ENCODE assay signal across 7 cellular contexts in genomic region chr9:70410368-70410767, GRCh38. TPM values are rescaled to one million over a fixed set of nuclear protein-coding genes. Genes with fewer than 3 reads are reported as not detected.
DNase-seq lines count a peak whose midpoint lies in the region; ATAC-seq and TF ChIP-seq lines count a peak whose summit lies in the region.

No MANE protein-coding gene starts in this region.

- POLR2A ChIA-PET in HEK293 (lab: Yijun Ruan, JAX), result interaction anchor here (0.6 to 1.8 kb wide), 3 partner anchors 8 to 23 kb away, joined by 3 to 29 read pairs (median 4); no protein-coding TSS in a partner anchor

- TF ChIP-seq CTCF in HEK293 (tag by site-specific recombination; IDR thresholded peaks at IDR 0.05) (no peak), fibroblast of pulmonary artery (IDR thresholded peaks at IDR 0.05; ENCODE audit: low read length, missing control alignments) (no peak)

- H3K4me3 Mint-ChIP-seq in T-helper 2 cell treated with Interferon-gamma antibody and Interleukin-4, amounts not matched to agents 5 μg/mL and 100 μg/mL, for 36 hours, result peak overlapping the region; percentile 97
- H3K4me3 Mint-ChIP-seq in stimulated activated memory B cell treated with anti-CD40 and anti-IgM and Interleukin-4, amounts not matched to agents 10 μg/mL and 1 μg/mL and 100 μg/mL, for 72 hours, result peak overlapping the region; percentile 97

- H3K36me3 ChIP-seq in HEK293 (ENCODE audit: control insufficient read depth in 2 of 2, insufficient read depth in 1 of 2, low read length in 2 of 2), result no peaks in the 10 kb centered on the region

- H3K27ac ChIP-seq in HEK293 (ENCODE audit: extremely low read depth, low read depth, low read length), result peak overlapping the region; percentile 79; the same call in 1 of the 2 replicates

- peaks cover 5% of the 10 kb centered on the region for H3K36me3 Mint-ChIP-seq in T-helper 2 cell treated with Interferon-gamma antibody and Interleukin-4, amounts not matched to agents 5 μg/mL and 100 μg/mL, for 36 hours (ENCODE audit: low read depth)
- H3K36me3 Mint-ChIP-seq in stimulated activated memory B cell treated with anti-CD40 and anti-IgM and Interleukin-4, amounts not matched to agents 10 μg/mL and 1 μg/mL and 100 μg/mL, for 72 hours, result no peaks in the 10 kb centered on the region

- no peak for DNase-seq in T-helper 2 cell treated with Interferon-gamma antibody and Interleukin-4, amounts not matched to agents 5 μg/mL and 100 μg/mL, for 36 hours (ENCODE audit: low spot score)
- DNase-seq in fibroblast of pulmonary artery (ENCODE audit: low read depth) (peak; percentile 65), epidermal melanocyte (ENCODE audit: insufficient read length, low spot score) (no peak), SK-N-DZ (ENCODE audit: low spot score) (no peak)
- no peak for DNase-seq in stimulated activated naive CD4-positive, alpha-beta T cell treated with Interleukin-2 at 50 U/mL for 16 hours (lab: John Stamatoyannopoulos, UW)

- no peaks in the 10 kb centered on the region for H3K9me3 ChIP-seq in HEK293 (ENCODE audit: control insufficient read depth, insufficient read depth, low read depth, low read length)

- H3K27me3 Mint-ChIP-seq in T-helper 2 cell treated with Interferon-gamma antibody and Interleukin-4, amounts not matched to agents 5 μg/mL and 100 μg/mL, for 36 hours (ENCODE audit: low read depth), result no peaks in the 10 kb centered on the region
- no peaks in the 10 kb centered on the region for H3K27me3 Mint-ChIP-seq in stimulated activated memory B cell treated with anti-CD40 and anti-IgM and Interleukin-4, amounts not matched to agents 10 μg/mL and 1 μg/mL and 100 μg/mL, for 72 hours

- H3K4me3 ChIP-seq in HEK293 (ENCODE audit: low read depth, low read length), result peak overlapping the region; percentile 94
- H3K4me3 ChIP-seq in fibroblast of pulmonary artery (replicated peaks; ENCODE audit: low read depth, low read length), result peak overlapping the region; percentile 85

- H3K4me1 Mint-ChIP-seq in T-helper 2 cell treated with Interferon-gamma antibody and Interleukin-4, amounts not matched to agents 5 μg/mL and 100 μg/mL, for 36 hours (ENCODE audit: low read depth), result peaks cover 60% of the 10 kb centered on the region
- peaks cover 57% of the 10 kb centered on the region for H3K4me1 Mint-ChIP-seq in stimulated activated memory B cell treated with anti-CD40 and anti-IgM and Interleukin-4, amounts not matched to agents 10 μg/mL and 1 μg/mL and 100 μg/mL, for 72 hours

- H3K9me3 Mint-ChIP-seq in T-helper 2 cell treated with Interferon-gamma antibody and Interleukin-4, amounts not matched to agents 5 μg/mL and 100 μg/mL, for 36 hours, result no peaks in the 10 kb centered on the region
- no peaks in the 10 kb centered on the region for H3K9me3 Mint-ChIP-seq in stimulated activated memory B cell treated with anti-CD40 and anti-IgM and Interleukin-4, amounts not matched to agents 10 μg/mL and 1 μg/mL and 100 μg/mL, for 72 hours

- CTCF ChIA-PET in HEK293 (lab: Yijun Ruan, JAX), result interaction anchor here (0.6 to 1.2 kb wide), 3 partner anchors 75 to 192 kb away, joined by 4 to 7 read pairs (median 5); no protein-coding TSS in a partner anchor

- no peak for ATAC-seq in stimulated activated memory B cell treated with anti-CD40 and anti-IgM and Interleukin-4, amounts not matched to agents 10 μg/mL and 1 μg/mL and 100 μg/mL, for 72 hours

- H3K27ac Mint-ChIP-seq in T-helper 2 cell treated with Interferon-gamma antibody and Interleukin-4, amounts not matched to agents 5 μg/mL and 100 μg/mL, for 36 hours, result peak overlapping the region; percentile 99
- H3K27ac Mint-ChIP-seq in stimulated activated memory B cell treated with anti-CD40 and anti-IgM and Interleukin-4, amounts not matched to agents 10 μg/mL and 1 μg/mL and 100 μg/mL, for 72 hours, result peak overlapping the region; percentile 98

- peaks cover 19% of the 10 kb centered on the region for H3K4me1 ChIP-seq in HEK293 (ENCODE audit: control insufficient read depth, insufficient read depth, low read length)

TF ChIP-seq in HEK293, 187 proteins besides CTCF, POLR2A, EP300 and RAD21:
- no peak for TF ChIP-seq ZNF449 (tag by site-specific recombination; IDR thresholded peaks at IDR 0.05)
- peak; percentile 59; the same call in 1 of the 2 replicates for TF ChIP-seq KLF9 (tag by site-specific recombination; IDR thresholded peaks at IDR 0.05; ENCODE audit: low read depth)
- no peak for TF ChIP-seq YY2 (tag by site-specific recombination; IDR thresholded peaks at IDR 0.05)
- no peak for TF ChIP-seq ZNF544 (tag by site-specific recombination; IDR thresholded peaks at IDR 0.05)
- no peak for TF ChIP-seq SETDB1 (IDR thresholded peaks at IDR 0.05; ENCODE audit: insufficient read length, low read length)

RNA-seq across cellular contexts. Expression of gene KLF9, which starts 4.1 kb away (rescaled TPM):
- 4.2 and 4.3 TPM in 2 replicates for polyA plus RNA-seq in SK-N-DZ (2014; cell fraction: cytosol; rRNA removed)
- 1.3 and 3.6 TPM in 2 replicates for polyA plus RNA-seq in SK-N-DZ (2014; cell fraction: nucleus; rRNA removed)
